1 cellular context compared by ENCODE assay signal in the genomic region with DNA sequence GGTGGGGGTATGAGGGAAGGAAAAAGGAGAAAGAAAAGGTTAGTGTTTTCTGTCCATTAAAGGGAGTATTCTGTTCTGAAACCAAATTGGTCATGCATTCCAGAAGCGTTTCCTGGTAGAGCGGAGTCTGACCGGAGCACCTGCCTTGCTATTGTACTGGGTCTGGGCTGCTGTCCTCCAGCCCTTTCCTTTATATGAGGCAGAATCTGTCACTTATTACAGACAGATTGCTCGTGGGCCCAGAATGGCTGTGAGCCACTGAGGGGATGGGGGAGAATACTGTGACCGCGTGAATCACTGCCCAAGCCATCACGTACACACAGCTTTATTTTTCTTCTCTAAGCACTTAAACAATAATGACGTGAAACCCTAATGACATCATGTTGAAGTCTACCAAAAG.
TF ChIP-seq lines count a peak whose summit lies in the region.

No MANE protein-coding gene starts in this region.

TF ChIP-seq in H1, 55 proteins besides CTCF, POLR2A, EP300 and RAD21 (continued from another document):
- TF ChIP-seq RNF2 (IDR thresholded peaks at IDR 0.05; ENCODE audit: borderline replicate concordance, low read depth, low read length, missing control alignments, poor library complexity, severe bottlenecking) (no peak), CREB1 (IDR thresholded peaks at IDR 0.05) (no peak)
